ENCODE assay signal across 11 cellular contexts in the genomic region with DNA sequence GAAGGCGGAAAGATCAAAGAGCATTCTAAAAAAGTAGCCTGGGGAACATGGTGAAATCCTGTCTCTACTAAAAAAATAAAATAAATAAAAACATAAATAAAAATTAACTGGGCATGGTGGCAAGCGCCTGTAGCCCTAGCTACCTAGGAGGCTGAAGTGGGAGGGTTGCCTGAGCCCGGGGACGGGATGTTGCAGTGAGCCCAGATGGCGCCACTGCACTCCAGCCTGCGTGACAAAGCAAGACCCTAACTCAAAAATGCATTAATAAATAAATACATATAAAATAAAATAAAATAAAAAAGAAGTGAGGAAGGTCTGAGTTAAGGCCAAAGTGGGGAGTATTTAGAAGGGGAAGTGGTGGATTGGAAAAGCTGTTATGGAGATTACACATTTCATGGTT. TPM values are rescaled to one million over a fixed set of nuclear protein-coding genes. Genes with fewer than 3 reads are reported as not detected.
DNase-seq lines count a peak whose midpoint lies in the region; ATAC-seq, FAIRE-seq and TF ChIP-seq lines count a peak whose summit lies in the region.
"Had no signal": no experiment of that assay in that cellular context is flagged by ENCODE, and none has a peak within 500 bp of the region (broad histone marks: within the 10 kb centered on the region; RNA-seq: fewer than 3 reads in every experiment).

No MANE protein-coding gene starts in this region.

- H3K36me3 ChIP-seq in mammary epithelial cell (ENCODE audit: insufficient read depth, low read length) (no peaks in the 10 kb centered on the region), skeletal muscle satellite cell (ENCODE audit: insufficient read depth, low read length) (no peaks in the 10 kb centered on the region), prostate gland (no peaks in the 10 kb centered on the region)

- no TSS peak for BruUV-seq in mammary epithelial cell (replicated peaks; lab: Mats Ljungman, UMichigan)

- H3K27me3 Mint-ChIP-seq in activated T-cell treated with anti-CD3 and anti-CD28 coated beads, Interleukin-2, amount 50 U/mL, for 4 hours (ENCODE audit: low read depth): peaks cover 9% of the 10 kb centered on the region
- H3K27me3 Mint-ChIP-seq in chondrocyte (ENCODE audit: low read depth): peaks cover 2% of the 10 kb centered on the region

- DNase-seq in activated T-cell treated with anti-CD3 and anti-CD28 coated beads, Interleukin-2, amount 50 U/mL, for 4 hours: no peak
- no peak for DNase-seq in activated T-cell treated with anti-CD3 and anti-CD28 coated beads, Interleukin-2, amount 50 U/mL, for 1 hour
- DNase-seq in NCI-H2227 (lab: John Stamatoyannopoulos, UW; ENCODE audit: unreplicated experiment) (peak; percentile 21), mammary epithelial cell (no peak), GM12891 (ENCODE audit: insufficient read length, low spot score) (no peak), prostate gland (ENCODE audit: low spot score) (no peak), chondrocyte (ENCODE audit: low spot score) (no peak)
- DNase-seq: NCI-H2107, nucleus accumbens, SW 1271 had no signal

- H3K27me3 ChIP-seq in mammary epithelial cell (ENCODE audit: insufficient read depth, low read length) (no peaks in the 10 kb centered on the region), skeletal muscle satellite cell (ENCODE audit: control insufficient read depth, insufficient read depth, low read length) (no peaks in the 10 kb centered on the region), prostate gland (replicated peaks; ENCODE audit: insufficient read depth) (no peaks in the 10 kb centered on the region)

- intact Hi-C loops in mammary epithelial cell (cut with micrococcal nuclease) (loop anchor here (5.0 kb wide), 1 partner anchor 145 kb away; a partner anchor contains a TSS), prostate gland (cut with DNase I) (no loop called here)

- dilution Hi-C loops in mammary epithelial cell (cut with HindIII; ENCODE audit: low sequenced_read_pairs): no loop called here

- peaks cover 4% of the 10 kb centered on the region for H3K9me3 Mint-ChIP-seq in activated T-cell treated with anti-CD3 and anti-CD28 coated beads, Interleukin-2, amount 50 U/mL, for 4 hours
- H3K9me3 Mint-ChIP-seq in chondrocyte (ENCODE audit: low read depth): peaks cover 19% of the 10 kb centered on the region

- TF ChIP-seq POLR2A in GM12891 (IDR thresholded peaks at IDR 0.05; ENCODE audit: low read depth, low read length): no peak
- no peak for TF ChIP-seq POLR2A in prostate gland (IDR thresholded peaks at IDR 0.05)

- TF ChIP-seq CTCF in mammary epithelial cell (conservative IDR thresholded peaks at IDR 0.05 in 1 of 2, IDR thresholded peaks at IDR 0.05 in 1 of 2; ENCODE audit: extremely low read depth in 1 of 2, insufficient read depth in 1 of 2, low read depth in 1 of 2, low read length in 2 of 2) (no peak), prostate gland (IDR thresholded peaks at IDR 0.05) (no peak), chondrocyte (IDR thresholded peaks at IDR 0.05) (no peak)

- ATAC-seq in activated T-cell treated with anti-CD3 and anti-CD28 coated beads, Interleukin-2, amount 50 U/mL, for 4 hours: no peak

- in situ Hi-C loops in mammary epithelial cell (cut with MboI; ENCODE audit: low sequenced_read_pairs in 2 of 2): no loop called here

- no peak overlapping the region for H2AFZ ChIP-seq in mammary epithelial cell (ENCODE audit: low read depth, low read length)

- H4K20me1 ChIP-seq in mammary epithelial cell (ENCODE audit: insufficient read depth, low read length): no peaks in the 10 kb centered on the region

- H3K27ac Mint-ChIP-seq in chondrocyte (ENCODE audit: unreplicated experiment): no peak overlapping the region

- H3K27ac ChIP-seq in mammary epithelial cell (ENCODE audit: insufficient read depth, low read depth, low read length): no peak overlapping the region
- H3K27ac ChIP-seq in prostate gland: no peak overlapping the region

- H3K4me3 Mint-ChIP-seq in activated T-cell treated with anti-CD3 and anti-CD28 coated beads, Interleukin-2, amount 50 U/mL, for 4 hours: peak overlapping the region; percentile 97
- H3K4me3 Mint-ChIP-seq in chondrocyte (ENCODE audit: unreplicated experiment): no peak overlapping the region

- peaks cover 22% of the 10 kb centered on the region for H3K4me1 Mint-ChIP-seq in activated T-cell treated with anti-CD3 and anti-CD28 coated beads, Interleukin-2, amount 50 U/mL, for 4 hours (ENCODE audit: low read depth)
- H3K4me1 Mint-ChIP-seq in chondrocyte (ENCODE audit: low read depth): peaks cover 28% of the 10 kb centered on the region

- H3K36me3 Mint-ChIP-seq in activated T-cell treated with anti-CD3 and anti-CD28 coated beads, Interleukin-2, amount 50 U/mL, for 4 hours (ENCODE audit: insufficient read depth): peaks cover 7% of the 10 kb centered on the region
- H3K36me3 Mint-ChIP-seq in chondrocyte (ENCODE audit: low read depth): peaks cover 2% of the 10 kb centered on the region

- WGBS in mammary epithelial cell (ENCODE audit: low coverage, missing lambda C conversion rate): 100% methylated on average over 6 of the region's 6 CpGs
- WGBS in prostate gland: 97% methylated on average over 6 of the region's 6 CpGs

- H3K79me2 ChIP-seq in mammary epithelial cell (ENCODE audit: insufficient read depth, low read length): peaks cover 42% of the 10 kb centered on the region

- H3K4me1 ChIP-seq in mammary epithelial cell (ENCODE audit: insufficient read depth, low read length): peaks cover 4% of the 10 kb centered on the region
- peaks cover 10% of the 10 kb centered on the region for H3K4me1 ChIP-seq in skeletal muscle satellite cell (ENCODE audit: control insufficient read depth, insufficient read depth, low read length)
- H3K4me1 ChIP-seq in prostate gland (replicated peaks): no peaks in the 10 kb centered on the region

- CTCF ChIA-PET in mammary epithelial cell (lab: Charles Lee; ENCODE audit: low non-redundant PET): interaction anchor here (0.7 kb wide), 1 partner anchor 878 kb away, joined by 3 read pairs; no protein-coding TSS in a partner anchor

- H3K4me2 ChIP-seq in mammary epithelial cell (ENCODE audit: insufficient read depth, low read depth, low read length): peak overlapping the region; percentile 76
- peak overlapping the region; percentile 79 for H3K4me2 ChIP-seq in skeletal muscle satellite cell (ENCODE audit: low read length)

- H3K9ac ChIP-seq in mammary epithelial cell (ENCODE audit: insufficient read depth, low read length): no peak overlapping the region
- peak overlapping the region; percentile 95 for H3K9ac ChIP-seq in skeletal muscle satellite cell (ENCODE audit: low read depth, low read length)

- H3K9me3 ChIP-seq in mammary epithelial cell (replicated peaks; ENCODE audit: insufficient read depth, low read length) (no peaks in the 10 kb centered on the region), skeletal muscle satellite cell (replicated peaks; ENCODE audit: low read length) (no peaks in the 10 kb centered on the region), prostate gland (no peaks in the 10 kb centered on the region)

- H3K4me3 ChIP-seq in mammary epithelial cell (replicated peaks in 1 of 3; ENCODE audit: insufficient read depth in 1 of 3, low read depth in 2 of 3, low read length in 3 of 3): peak overlapping the region in 1 of 3 experiments; percentile 91
- H3K4me3 ChIP-seq in skeletal muscle satellite cell (ENCODE audit: low read length): no peak overlapping the region
- H3K4me3 ChIP-seq in prostate gland: no peak overlapping the region

- FAIRE-seq in GM12891 (lab: Jason Lieb, UNC): no peak

TF ChIP-seq in GM12891, 5 proteins besides CTCF, POLR2A, EP300 and RAD21:
- TF ChIP-seq POLR2AphosphoS5 (IDR thresholded peaks at IDR 0.05; ENCODE audit: low read depth, low read length) (no peak), TAF1 (IDR thresholded peaks at IDR 0.05; ENCODE audit: low read depth, low read length) (no peak), SPI1 (IDR thresholded peaks at IDR 0.05; ENCODE audit: low read depth, low read length) (no peak), POU2F2 (IDR thresholded peaks at IDR 0.05; ENCODE audit: low read depth, low read length) (no peak), PAX5 (IDR thresholded peaks at IDR 0.05; ENCODE audit: insufficient read depth, low read length, severe bottlenecking) (no peak)

RNA-seq across cellular contexts. Expression of a gene that starts 1.3 kb away (rescaled TPM):
- total RNA-seq in activated T-cell treated with anti-CD3 and anti-CD28 coated beads, Interleukin-2, amount 50 U/mL, for 4 hours: 100 to 1,000 TPM; 122 to 143 (median 133) TPM
- 100 to 1,000 TPM in 1 of 2 donors, 10 to 100 TPM in 1; 85.0 to 101 TPM for total RNA-seq in mammary epithelial cell
- 88.4 TPM for polyA plus RNA-seq in mammary epithelial cell
- polyA minus RNA-seq in mammary epithelial cell: 54.6 TPM
- total RNA-seq in skeletal muscle satellite cell (2012; rRNA removed): 161 TPM in 2 replicates
- polyA plus RNA-seq in GM12891 (2012; ENCODE audit: low read depth, missing spikeins): 66.5 TPM
- 10 to 100 TPM; 25.1 to 43.1 TPM for total RNA-seq in prostate gland
- total RNA-seq in chondrocyte: 48.5 to 62.5 TPM (median 48.9 TPM) in 3 replicates
